ENCODE assay signal across 1 cellular context in the genomic region with DNA sequence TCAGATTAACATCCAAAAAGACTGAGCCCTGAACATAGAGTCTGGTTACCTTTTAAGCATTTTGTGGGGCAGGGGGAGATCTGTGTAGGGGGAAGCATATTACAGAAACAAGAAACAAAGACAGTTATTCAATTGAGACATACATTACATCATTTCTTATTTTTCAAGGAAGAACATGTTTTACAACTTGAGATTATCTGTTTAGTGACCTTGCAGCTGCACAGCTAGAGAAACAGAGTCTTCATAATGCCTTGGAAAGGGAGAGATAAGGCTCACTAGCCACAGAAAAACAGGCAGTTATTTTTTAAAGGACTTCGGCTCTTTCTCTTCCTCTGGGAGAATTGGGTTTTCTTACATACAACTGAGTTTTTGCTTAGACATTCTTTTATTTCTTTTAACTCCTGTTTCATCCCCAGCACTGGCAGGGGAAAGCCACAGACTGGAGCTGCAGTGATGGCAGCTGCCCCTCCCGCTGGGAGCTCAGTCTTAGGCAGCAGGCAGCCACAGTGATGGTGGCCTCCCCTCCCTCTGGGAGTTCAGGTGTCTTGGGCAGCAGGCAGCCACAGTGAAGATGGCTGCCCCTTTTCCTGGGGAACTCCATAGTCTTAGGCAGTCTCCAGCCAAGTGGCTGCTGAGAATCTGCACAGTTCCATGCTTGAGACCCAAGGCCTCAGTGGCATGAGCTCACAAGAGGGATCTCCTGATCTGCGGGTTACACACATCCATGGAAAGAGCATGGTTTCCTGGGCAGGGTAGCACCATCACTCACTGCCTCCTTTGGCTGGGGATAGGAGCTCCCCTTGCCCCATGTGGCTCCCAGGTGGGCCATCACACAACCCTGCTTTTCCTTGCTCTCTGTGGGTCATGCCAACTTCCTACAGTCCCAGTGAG.
TF ChIP-seq lines count a peak whose summit lies in the region.

No MANE protein-coding gene starts in this region.

TF ChIP-seq in K562, 482 proteins besides CTCF, POLR2A, EP300 and RAD21 (continued from another document):
- TF ChIP-seq, protein P1, sequence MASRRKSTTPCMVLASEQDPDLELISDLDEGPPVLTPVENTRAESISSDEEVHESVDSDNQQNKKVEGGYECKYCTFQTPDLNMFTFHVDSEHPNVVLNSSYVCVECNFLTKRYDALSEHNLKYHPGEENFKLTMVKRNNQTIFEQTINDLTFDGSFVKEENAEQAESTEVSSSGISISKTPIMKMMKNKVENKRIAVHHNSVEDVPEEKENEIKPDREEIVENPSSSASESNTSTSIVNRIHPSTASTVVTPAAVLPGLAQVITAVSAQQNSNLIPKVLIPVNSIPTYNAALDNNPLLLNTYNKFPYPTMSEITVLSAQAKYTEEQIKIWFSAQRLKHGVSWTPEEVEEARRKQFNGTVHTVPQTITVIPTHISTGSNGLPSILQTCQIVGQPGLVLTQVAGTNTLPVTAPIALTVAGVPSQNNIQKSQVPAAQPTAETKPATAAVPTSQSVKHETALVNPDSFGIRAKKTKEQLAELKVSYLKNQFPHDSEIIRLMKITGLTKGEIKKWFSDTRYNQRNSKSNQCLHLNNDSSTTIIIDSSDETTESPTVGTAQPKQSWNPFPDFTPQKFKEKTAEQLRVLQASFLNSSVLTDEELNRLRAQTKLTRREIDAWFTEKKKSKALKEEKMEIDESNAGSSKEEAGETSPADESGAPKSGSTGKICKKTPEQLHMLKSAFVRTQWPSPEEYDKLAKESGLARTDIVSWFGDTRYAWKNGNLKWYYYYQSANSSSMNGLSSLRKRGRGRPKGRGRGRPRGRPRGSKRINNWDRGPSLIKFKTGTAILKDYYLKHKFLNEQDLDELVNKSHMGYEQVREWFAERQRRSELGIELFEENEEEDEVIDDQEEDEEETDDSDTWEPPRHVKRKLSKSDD (conservative IDR thresholded peaks at IDR 0.05; ENCODE audit: low read length) = no peak
- TF ChIP-seq, protein P2, sequence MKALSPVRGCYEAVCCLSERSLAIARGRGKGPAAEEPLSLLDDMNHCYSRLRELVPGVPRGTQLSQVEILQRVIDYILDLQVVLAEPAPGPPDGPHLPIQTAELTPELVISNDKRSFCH (CRISPR knock-in tag; IDR thresholded peaks at IDR 0.05) = no peak
- TF ChIP-seq, protein P2 (tag; IDR thresholded peaks at IDR 0.05) = peak; percentile 91
- TF ChIP-seq NFRKB (IDR thresholded peaks at IDR 0.05; ENCODE audit: low read depth) = 0 out of 2 replicates have a peak, but pooled peaks have one; percentile 26
- no peak for TF ChIP-seq ARID2 (IDR thresholded peaks at IDR 0.05)
- no peak for TF ChIP-seq ZNF224 (CRISPR knock-in tag; IDR thresholded peaks at IDR 0.05)
- TF ChIP-seq, protein P3, sequence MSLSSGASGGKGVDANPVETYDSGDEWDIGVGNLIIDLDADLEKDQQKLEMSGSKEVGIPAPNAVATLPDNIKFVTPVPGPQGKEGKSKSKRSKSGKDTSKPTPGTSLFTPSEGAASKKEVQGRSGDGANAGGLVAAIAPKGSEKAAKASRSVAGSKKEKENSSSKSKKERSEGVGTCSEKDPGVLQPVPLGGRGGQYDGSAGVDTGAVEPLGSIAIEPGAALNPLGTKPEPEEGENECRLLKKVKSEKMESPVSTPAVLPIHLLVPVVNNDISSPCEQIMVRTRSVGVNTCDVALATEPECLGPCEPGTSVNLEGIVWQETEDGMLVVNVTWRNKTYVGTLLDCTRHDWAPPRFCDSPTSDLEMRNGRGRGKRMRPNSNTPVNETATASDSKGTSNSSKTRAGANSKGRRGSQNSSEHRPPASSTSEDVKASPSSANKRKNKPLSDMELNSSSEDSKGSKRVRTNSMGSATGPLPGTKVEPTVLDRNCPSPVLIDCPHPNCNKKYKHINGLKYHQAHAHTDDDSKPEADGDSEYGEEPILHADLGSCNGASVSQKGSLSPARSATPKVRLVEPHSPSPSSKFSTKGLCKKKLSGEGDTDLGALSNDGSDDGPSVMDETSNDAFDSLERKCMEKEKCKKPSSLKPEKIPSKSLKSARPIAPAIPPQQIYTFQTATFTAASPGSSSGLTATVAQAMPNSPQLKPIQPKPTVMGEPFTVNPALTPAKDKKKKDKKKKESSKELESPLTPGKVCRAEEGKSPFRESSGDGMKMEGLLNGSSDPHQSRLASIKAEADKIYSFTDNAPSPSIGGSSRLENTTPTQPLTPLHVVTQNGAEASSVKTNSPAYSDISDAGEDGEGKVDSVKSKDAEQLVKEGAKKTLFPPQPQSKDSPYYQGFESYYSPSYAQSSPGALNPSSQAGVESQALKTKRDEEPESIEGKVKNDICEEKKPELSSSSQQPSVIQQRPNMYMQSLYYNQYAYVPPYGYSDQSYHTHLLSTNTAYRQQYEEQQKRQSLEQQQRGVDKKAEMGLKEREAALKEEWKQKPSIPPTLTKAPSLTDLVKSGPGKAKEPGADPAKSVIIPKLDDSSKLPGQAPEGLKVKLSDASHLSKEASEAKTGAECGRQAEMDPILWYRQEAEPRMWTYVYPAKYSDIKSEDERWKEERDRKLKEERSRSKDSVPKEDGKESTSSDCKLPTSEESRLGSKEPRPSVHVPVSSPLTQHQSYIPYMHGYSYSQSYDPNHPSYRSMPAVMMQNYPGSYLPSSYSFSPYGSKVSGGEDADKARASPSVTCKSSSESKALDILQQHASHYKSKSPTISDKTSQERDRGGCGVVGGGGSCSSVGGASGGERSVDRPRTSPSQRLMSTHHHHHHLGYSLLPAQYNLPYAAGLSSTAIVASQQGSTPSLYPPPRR (CRISPR knock-in tag; IDR thresholded peaks at IDR 0.05; ENCODE audit: borderline replicate concordance) = no peak
- TF ChIP-seq GATA2 (CRISPR knock-in tag; IDR thresholded peaks at IDR 0.05) = peak; percentile 49; the same call in 1 of the 2 replicates
- TF ChIP-seq CEBPG (CRISPR knock-in tag; IDR thresholded peaks at IDR 0.05) = no peak
- TF ChIP-seq CEBPG (tag; conservative IDR thresholded peaks at IDR 0.05 in 1 of 2, IDR thresholded peaks at IDR 0.05 in 1 of 2) = 0 out of 4 replicates have a peak, but pooled peaks of 1 of the 2 experiments have one; percentile 11
